Comparison of ENCODE assay signal across 8 cellular contexts in the genomic region with DNA sequence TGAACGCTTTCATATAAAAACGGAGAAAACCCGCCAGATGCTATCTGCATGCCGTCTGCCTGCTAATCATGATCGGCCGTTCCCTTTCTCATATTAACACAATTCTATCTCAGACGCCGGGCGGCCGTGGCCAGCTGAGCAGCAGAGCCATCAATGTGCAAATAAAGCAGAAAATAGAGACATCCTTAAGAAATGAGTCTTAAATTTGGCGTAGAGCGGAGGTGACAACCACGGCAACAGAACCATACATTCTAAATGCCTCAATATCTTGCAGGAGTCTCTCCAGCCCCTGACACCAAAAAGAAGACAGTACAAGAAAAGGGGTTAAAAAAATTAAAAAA. TPM values are rescaled to one million over a fixed set of nuclear protein-coding genes. Genes with fewer than 3 reads are reported as not detected.
DNase-seq lines count a peak whose midpoint lies in the region; ATAC-seq and TF ChIP-seq lines count a peak whose summit lies in the region.

No MANE protein-coding gene starts in this region.

- DNase-seq in heart left ventricle (no peak), left cardiac atrium (no peak), RPMI8226 (peak; percentile 75), esophagus muscularis mucosa (ENCODE audit: extremely low spot score) (no peak), retina (peak; percentile 77), cerebellar cortex (ENCODE audit: low spot score) (no peak)

- WGBS in heart left ventricle, 4 donors, result 1 to 3% (median 2%) methylated on average over 13 of the region's 13 CpGs
- 4% methylated on average over 13 of the region's 13 CpGs for WGBS in esophagus muscularis mucosa

- H3K36me3 ChIP-seq in heart left ventricle, result peaks cover 0 to 4% (median 0%) of the 10 kb centered on the region in 9 donors
- H3K36me3 ChIP-seq in esophagus muscularis mucosa, result no peaks in the 10 kb centered on the region

- peak overlapping the region; percentile 79 to 96 (median 90) for H3K27ac ChIP-seq in heart left ventricle
- H3K27ac ChIP-seq in esophagus muscularis mucosa (replicated peaks in 1 of 4), result no peak overlapping the region

- TF ChIP-seq CTCF in heart left ventricle (IDR thresholded peaks at IDR 0.05), result no peak
- no peak for TF ChIP-seq CTCF in esophagus muscularis mucosa (IDR thresholded peaks at IDR 0.05)

- H3K4me3 ChIP-seq in heart left ventricle (peak overlapping the region; percentile 43 to 86 (median 74)), esophagus muscularis mucosa (peak overlapping the region; percentile 60 to 65 (median 61))

- no peak for TF ChIP-seq POLR2A in heart left ventricle (IDR thresholded peaks at IDR 0.05)
- TF ChIP-seq POLR2A in esophagus muscularis mucosa (IDR thresholded peaks at IDR 0.05; ENCODE audit: low read depth), result no peak

- no peak for TF ChIP-seq EP300 in esophagus muscularis mucosa (IDR thresholded peaks at IDR 0.05)

- H3K4me1 ChIP-seq in heart left ventricle (peaks cover 0 to 39% (median 7%) of the 10 kb centered on the region in 12 donors), esophagus muscularis mucosa (peaks cover 19 to 55% (median 50%) of the 10 kb centered on the region in 4 donors)

- intact Hi-C loops in heart left ventricle (cut with DNase I), result loop anchor here in 8 of 10 donors (2.0 to 10.0 kb wide), 14 partner anchors 111 to 1493 kb away; a partner anchor contains a TSS
- intact Hi-C loops in left cardiac atrium (cut with DNase I), result no loop called here
- intact Hi-C loops in esophagus muscularis mucosa (cut with DNase I), result no loop called here

- no peak for ATAC-seq in heart left ventricle
- no peak for ATAC-seq in left cardiac atrium
- no peak for ATAC-seq in HG03469 (IDR thresholded peaks at IDR 0.05; ENCODE audit: unreplicated experiment)
- ATAC-seq in GM18867 (IDR thresholded peaks at IDR 0.05; ENCODE audit: unreplicated experiment), result no peak

- H3K27me3 ChIP-seq in heart left ventricle (peaks cover 0 to 57% (median 15%) of the 10 kb centered on the region in 9 donors), esophagus muscularis mucosa (peaks cover 14 to 99% (median 54%) of the 10 kb centered on the region in 4 donors)

- no peaks in the 10 kb centered on the region for H3K9me3 ChIP-seq in heart left ventricle
- no peaks in the 10 kb centered on the region for H3K9me3 ChIP-seq in esophagus muscularis mucosa

RNA-seq across cellular contexts. Expression of a gene that starts 2.7 kb away (rescaled TPM):
- total RNA-seq in heart left ventricle (10 to 100 TPM in 7 of 9 donors, 1 to 10 TPM in 2; 5.8 to 32.2 (median 18.1) TPM), left cardiac atrium (1 to 10 TPM in 1 of 2 donors, under 1 TPM in 1; 0.27 to 1.1 TPM), esophagus muscularis mucosa (under 1 TPM in 1 of 4 donors, not detected in 3; 0.52 TPM)
- 10 to 100 TPM; 19.2 to 19.4 TPM for polyA plus RNA-seq in heart left ventricle

Comparison
In these comparisons a context has a peak if more than half of its experiments do, and no peak if none do; other contexts are left out.
1. intact Hi-C loops: an anchor here in heart left ventricle (2.0 to 10.0 kb wide); none called in left cardiac atrium and esophagus muscularis mucosa.
2. DNase-seq: peak in RPMI8226 (single experiment) and retina (single experiment); none in heart left ventricle (0 of 5), left cardiac atrium (single experiment), esophagus muscularis mucosa (single experiment) and cerebellar cortex (single experiment).
3. H3K27ac ChIP-seq: peak in heart left ventricle (12 of 12); none in esophagus muscularis mucosa (0 of 4).